In the genomic region with DNA sequence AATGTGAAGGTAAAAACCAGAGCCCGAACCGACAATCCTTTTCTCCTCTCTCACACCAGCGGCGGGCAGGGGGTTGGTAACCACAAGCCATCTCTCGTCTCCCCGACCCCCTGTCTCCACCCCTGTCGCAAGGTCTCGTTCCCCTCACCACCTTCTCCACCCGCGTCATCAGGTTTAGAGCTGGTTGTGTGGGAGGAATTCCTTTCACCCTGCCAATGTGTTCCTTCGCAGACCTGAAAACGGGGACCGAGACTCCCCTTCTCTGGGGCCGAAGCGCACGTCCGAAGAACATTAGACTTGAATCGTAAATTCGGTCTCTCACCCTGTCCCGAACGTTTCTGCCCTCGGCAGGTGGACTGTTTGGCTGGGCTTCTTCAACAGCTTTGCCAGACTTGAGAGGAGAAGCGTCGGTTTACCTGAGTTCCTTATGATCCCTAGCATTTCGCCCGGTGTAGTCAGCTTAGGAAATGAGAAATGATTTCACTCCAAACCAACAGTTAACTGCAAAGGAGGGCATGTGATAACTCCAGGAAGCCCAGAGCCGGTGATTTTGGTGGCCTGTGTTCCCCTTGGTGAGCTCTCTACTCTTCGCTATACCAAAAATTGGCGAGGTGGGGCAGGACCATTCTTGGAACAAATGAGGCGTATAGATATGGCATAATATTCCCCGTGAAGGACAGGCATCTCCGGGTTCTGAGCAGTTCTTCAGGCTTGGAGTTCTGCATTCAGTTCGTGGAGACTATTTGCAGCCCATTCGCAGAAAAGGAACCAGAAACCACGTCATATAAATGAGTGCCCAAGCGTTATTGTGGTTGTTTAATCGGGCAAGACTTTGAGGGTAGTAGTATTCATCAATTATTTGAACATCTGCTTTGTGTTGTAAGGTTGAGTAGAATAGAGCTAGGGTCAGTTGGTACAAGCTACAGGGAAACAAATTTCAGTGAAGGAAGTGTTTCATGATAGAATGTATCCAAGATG, we compare ENCODE assay signal across 1 cellular context.
TF ChIP-seq lines count a peak whose summit lies in the region.

No MANE protein-coding gene starts in this region.

TF ChIP-seq in SK-N-SH, 30 proteins besides CTCF, POLR2A, EP300 and RAD21 (continued from another document):
- TF ChIP-seq MEF2A (IDR thresholded peaks at IDR 0.05; ENCODE audit: borderline replicate concordance, low read depth) (no peak), RFX5 (IDR thresholded peaks at IDR 0.05; ENCODE audit: low read length) (no peak), POLR2AphosphoS5 (IDR thresholded peaks at IDR 0.05; ENCODE audit: low read depth, low read length) (no peak)
- TF ChIP-seq, protein P1, sequence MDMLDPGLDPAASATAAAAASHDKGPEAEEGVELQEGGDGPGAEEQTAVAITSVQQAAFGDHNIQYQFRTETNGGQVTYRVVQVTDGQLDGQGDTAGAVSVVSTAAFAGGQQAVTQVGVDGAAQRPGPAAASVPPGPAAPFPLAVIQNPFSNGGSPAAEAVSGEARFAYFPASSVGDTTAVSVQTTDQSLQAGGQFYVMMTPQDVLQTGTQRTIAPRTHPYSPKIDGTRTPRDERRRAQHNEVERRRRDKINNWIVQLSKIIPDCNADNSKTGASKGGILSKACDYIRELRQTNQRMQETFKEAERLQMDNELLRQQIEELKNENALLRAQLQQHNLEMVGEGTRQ (IDR thresholded peaks at IDR 0.05; ENCODE audit: borderline replicate concordance, low read depth, low read length): no peak
